Comparison of ENCODE assay signal across 23 cellular contexts in genomic region chr21:32909393-32909792, GRCh38.
"Had no signal": no experiment of that assay in that cellular context is flagged by ENCODE, and none has a peak within 500 bp of the region (broad histone marks: within the 10 kb centered on the region; RNA-seq: fewer than 3 reads in every experiment).

No MANE protein-coding gene starts in this region.

- ATAC-seq: T-helper 17 cell had no signal

- H3K36me3 ChIP-seq: colonic mucosa, MG63 had no signal

- H3K27me3 ChIP-seq: colonic mucosa, MG63 had no signal

- H3K4me2 ChIP-seq: KMS-11 had no signal

- H3K27me3 Mint-ChIP-seq: activated naive CD8-positive, alpha-beta T cell treated with anti-CD3 and anti-CD28 coated beads for 36 hours had no signal

- H3K27ac ChIP-seq: colonic mucosa, KMS-11 had no signal

- H3K4me3 ChIP-seq: colonic mucosa, MG63 had no signal

- DNase-seq: activated CD4-positive, alpha-beta memory T cell treated with anti-CD3 and anti-CD28 coated beads, Interleukin-2, amount 10 ng/mL, durations not matched to agents 7 days and 5 days; activated CD4-positive, alpha-beta T cell treated with anti-CD3 and anti-CD28 coated beads, Interleukin-2, amount 50 U/mL, for 1 hour; activated CD4-positive, CD25-positive, alpha-beta regulatory T cell; activated gamma-delta T cell treated with Interleukin-2 at 50 U/mL for 16 hours; activated naive CD4-positive, alpha-beta T cell treated with anti-CD3 and anti-CD28 coated beads, Interleukin-2, amount 10 ng/mL, durations not matched to agents 7 days and 5 days; activated naive CD8-positive, alpha-beta T cell treated with anti-CD3 and anti-CD28 coated beads for 36 hours; activated T-cell treated with anti-CD3 and anti-CD28 coated beads, Interleukin-2, amount 50 U/mL, for 72 hours; colonic mucosa; MG63; NCI-H1092 treated with DMSO at 0.1 percent for 48 hours; NCI-H1417 treated with DMSO at 0.1 percent for 48 hours; NCI-H1694; NCI-H2029; NCI-H2107; NCI-H2171 treated with DMSO at 0.1 percent for 48 hours; NCI-H226; NCI-H526; NK-92 treated with Interleukin-12 subunit alpha and Interleukin-12 subunit beta, amount 100 ng/mL, for 24 hours; SIG-M5; T-helper 17 cell; T-helper 9 cell had no signal

- H3K4me1 ChIP-seq: colonic mucosa had no signal

- H3K36me3 Mint-ChIP-seq: activated naive CD4-positive, alpha-beta T cell treated with anti-CD3 and anti-CD28 coated beads, Interleukin-2, amount 10 ng/mL, durations not matched to agents 7 days and 5 days; activated naive CD8-positive, alpha-beta T cell treated with anti-CD3 and anti-CD28 coated beads for 36 hours had no signal

- H3K27ac Mint-ChIP-seq: activated CD4-positive, alpha-beta memory T cell treated with anti-CD3 and anti-CD28 coated beads, Interleukin-2, amount 10 ng/mL, durations not matched to agents 7 days and 5 days; activated naive CD4-positive, alpha-beta T cell treated with anti-CD3 and anti-CD28 coated beads, Interleukin-2, amount 10 ng/mL, durations not matched to agents 7 days and 5 days; activated naive CD8-positive, alpha-beta T cell treated with anti-CD3 and anti-CD28 coated beads for 36 hours; activated T-cell treated with anti-CD3 and anti-CD28 coated beads, Interleukin-2, amount 50 U/mL, for 72 hours; activated T-helper 2 cell treated with anti-CD3 and anti-CD28 coated beads, Interferon-gamma antibody, Interleukin-2, Interleukin-4, amounts not matched to agents 10 μg/mL and 5 μg/mL and 100 μg/mL, durations not matched to agents 14 hours and 24 hours and 36 hours; T-helper 17 cell had no signal

- H3K9me3 Mint-ChIP-seq: activated CD4-positive, alpha-beta memory T cell treated with anti-CD3 and anti-CD28 coated beads, Interleukin-2, amount 10 ng/mL, durations not matched to agents 7 days and 5 days; activated naive CD4-positive, alpha-beta T cell treated with anti-CD3 and anti-CD28 coated beads, Interleukin-2, amount 10 ng/mL, durations not matched to agents 7 days and 5 days; activated naive CD8-positive, alpha-beta T cell treated with anti-CD3 and anti-CD28 coated beads for 36 hours; activated T-cell treated with anti-CD3 and anti-CD28 coated beads, Interleukin-2, amount 50 U/mL, for 72 hours; activated T-helper 2 cell treated with anti-CD3 and anti-CD28 coated beads, Interferon-gamma antibody, Interleukin-2, Interleukin-4, amounts not matched to agents 10 μg/mL and 5 μg/mL and 100 μg/mL, durations not matched to agents 14 hours and 24 hours and 36 hours had no signal

- H3K4me3 Mint-ChIP-seq: activated CD4-positive, alpha-beta memory T cell treated with anti-CD3 and anti-CD28 coated beads, Interleukin-2, amount 10 ng/mL, durations not matched to agents 7 days and 5 days; activated naive CD4-positive, alpha-beta T cell treated with anti-CD3 and anti-CD28 coated beads, Interleukin-2, amount 10 ng/mL, durations not matched to agents 7 days and 5 days; activated naive CD8-positive, alpha-beta T cell treated with anti-CD3 and anti-CD28 coated beads for 36 hours; activated T-cell treated with anti-CD3 and anti-CD28 coated beads, Interleukin-2, amount 50 U/mL, for 72 hours; T-helper 17 cell had no signal
